2 cellular contexts compared by ENCODE assay signal in genomic region chr7:3408814-3409595, GRCh38.
TF ChIP-seq lines count a peak whose summit lies in the region.

No MANE protein-coding gene starts in this region.

TF ChIP-seq in SK-N-SH treated with all-trans-retinoic acid at 6 μM for 48 hours, 23 proteins besides CTCF, POLR2A, EP300 and RAD21 (continued from another document):
- TF ChIP-seq ARNTL (CRISPR knock-in tag; IDR thresholded peaks at IDR 0.05; ENCODE audit: borderline replicate concordance, low read depth) (no peak), PPARA (CRISPR knock-in tag; IDR thresholded peaks at IDR 0.05; ENCODE audit: borderline replicate concordance) (no peak)
TF ChIP-seq in SK-N-SH treated with all-trans-retinoic acid at 6 μM for 48 hours: peak in this region for 2.

TF ChIP-seq in SK-N-SH, 30 proteins besides CTCF, POLR2A, EP300 and RAD21 (continued from another document):
- TF ChIP-seq REST (IDR thresholded peaks at IDR 0.05; ENCODE audit: low read depth, low read length) (no peak), RXRA (IDR thresholded peaks at IDR 0.05; ENCODE audit: borderline replicate concordance, low read depth) (no peak), ELF1 (IDR thresholded peaks at IDR 0.05) (no peak)
